In the genomic region with DNA sequence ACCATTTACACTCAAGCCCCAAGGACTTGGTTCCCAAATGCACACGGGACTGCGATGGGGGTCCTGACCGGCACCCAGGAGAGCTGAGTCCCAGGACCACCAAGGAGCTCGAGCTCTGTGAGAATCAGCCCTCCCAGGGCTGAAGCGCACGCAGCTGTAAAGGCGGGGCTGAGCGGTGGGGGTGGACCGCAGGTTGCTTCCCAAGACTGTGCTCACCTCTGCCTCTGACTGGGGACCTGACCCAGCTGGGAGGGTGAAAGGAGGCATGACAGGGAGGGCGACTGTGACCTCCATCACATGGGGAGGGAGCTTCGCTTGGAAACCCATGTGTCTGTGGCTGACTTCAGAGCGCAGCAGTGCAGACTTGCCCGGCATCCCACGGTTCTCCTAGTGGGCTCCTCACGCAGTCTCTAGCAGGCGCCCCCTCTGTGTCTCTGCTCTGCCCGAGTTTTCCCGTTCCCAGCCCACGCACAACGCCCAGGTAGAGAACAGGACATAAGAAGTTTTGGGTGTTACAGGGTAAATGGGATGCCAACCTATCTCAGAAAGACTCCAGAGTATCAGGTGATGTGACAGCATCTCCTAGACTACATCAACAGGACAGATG, we compare ENCODE assay signal across 2 cellular contexts.
TF ChIP-seq lines count a peak whose summit lies in the region.

No MANE protein-coding gene starts in this region.

TF ChIP-seq in HepG2, 621 proteins besides CTCF, POLR2A, EP300 and RAD21:
- no peak for TF ChIP-seq TRIM24 (CRISPR knock-in tag; IDR thresholded peaks at IDR 0.05)
- no peak for TF ChIP-seq ZSCAN20 (CRISPR knock-in tag; IDR thresholded peaks at IDR 0.05; ENCODE audit: borderline replicate concordance)
- no peak for TF ChIP-seq ZNF790 (CRISPR knock-in tag; IDR thresholded peaks at IDR 0.05; ENCODE audit: borderline replicate concordance)
- TF ChIP-seq, protein P1, sequence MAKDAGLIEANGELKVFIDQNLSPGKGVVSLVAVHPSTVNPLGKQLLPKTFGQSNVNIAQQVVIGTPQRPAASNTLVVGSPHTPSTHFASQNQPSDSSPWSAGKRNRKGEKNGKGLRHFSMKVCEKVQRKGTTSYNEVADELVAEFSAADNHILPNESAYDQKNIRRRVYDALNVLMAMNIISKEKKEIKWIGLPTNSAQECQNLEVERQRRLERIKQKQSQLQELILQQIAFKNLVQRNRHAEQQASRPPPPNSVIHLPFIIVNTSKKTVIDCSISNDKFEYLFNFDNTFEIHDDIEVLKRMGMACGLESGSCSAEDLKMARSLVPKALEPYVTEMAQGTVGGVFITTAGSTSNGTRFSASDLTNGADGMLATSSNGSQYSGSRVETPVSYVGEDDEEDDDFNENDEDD (CRISPR knock-in tag; IDR thresholded peaks at IDR 0.05; ENCODE audit: borderline replicate concordance): no peak
- TF ChIP-seq, protein P2, sequence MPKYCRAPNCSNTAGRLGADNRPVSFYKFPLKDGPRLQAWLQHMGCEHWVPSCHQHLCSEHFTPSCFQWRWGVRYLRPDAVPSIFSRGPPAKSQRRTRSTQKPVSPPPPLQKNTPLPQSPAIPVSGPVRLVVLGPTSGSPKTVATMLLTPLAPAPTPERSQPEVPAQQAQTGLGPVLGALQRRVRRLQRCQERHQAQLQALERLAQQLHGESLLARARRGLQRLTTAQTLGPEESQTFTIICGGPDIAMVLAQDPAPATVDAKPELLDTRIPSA (CRISPR knock-in tag; IDR thresholded peaks at IDR 0.05; ENCODE audit: borderline replicate concordance): no peak
- no peak for TF ChIP-seq PRMT3 (CRISPR knock-in tag; IDR thresholded peaks at IDR 0.05; ENCODE audit: borderline replicate concordance, low read depth)
- no peak for TF ChIP-seq HOXA7 (CRISPR knock-in tag; IDR thresholded peaks at IDR 0.05)

TF ChIP-seq in H1, 55 proteins besides CTCF, POLR2A, EP300 and RAD21:
- TF ChIP-seq KDM5A (IDR thresholded peaks at IDR 0.05; ENCODE audit: low read length) (no peak), TCF12 (IDR thresholded peaks at IDR 0.05; ENCODE audit: low read depth, low read length) (no peak), ZNF274 (IDR thresholded peaks at IDR 0.05; ENCODE audit: borderline replicate concordance, extremely low read depth, low read length) (no peak), CHD2 (IDR thresholded peaks at IDR 0.05; ENCODE audit: low read length) (no peak), BCL11A (IDR thresholded peaks at IDR 0.05; ENCODE audit: low read depth in 2 of 2, low read length in 2 of 2) (no peak), HDAC6 (IDR thresholded peaks at IDR 0.05; ENCODE audit: low read depth, low read length) (no peak), SAP30 (IDR thresholded peaks at IDR 0.05; ENCODE audit: insufficient read depth, insufficient replicate concordance, low read length) (no peak), BRCA1 (IDR thresholded peaks at IDR 0.05; ENCODE audit: low read depth, low read length) (no peak), FOSL1 (IDR thresholded peaks at IDR 0.05; ENCODE audit: insufficient read depth, low read depth, low read length) (no peak), MAFK (IDR thresholded peaks at IDR 0.05; ENCODE audit: low read depth, low read length) (no peak)
- TF ChIP-seq, protein P3, sequence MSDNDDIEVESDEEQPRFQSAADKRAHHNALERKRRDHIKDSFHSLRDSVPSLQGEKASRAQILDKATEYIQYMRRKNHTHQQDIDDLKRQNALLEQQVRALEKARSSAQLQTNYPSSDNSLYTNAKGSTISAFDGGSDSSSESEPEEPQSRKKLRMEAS (IDR thresholded peaks at IDR 0.05): no peak
TF ChIP-seq in H1: peak in this region for 0.
